In genomic region chr9:93177676-93178075, GRCh38 we compare ENCODE assay signal across 26 cellular contexts. TPM values are rescaled to one million over a fixed set of nuclear protein-coding genes. Genes with fewer than 3 reads are reported as not detected.
DNase-seq lines count a peak whose midpoint lies in the region; ATAC-seq and TF ChIP-seq lines count a peak whose summit lies in the region.
"Had no signal": no experiment of that assay in that cellular context is flagged by ENCODE, and none has a peak within 500 bp of the region (broad histone marks: within the 10 kb centered on the region; RNA-seq: fewer than 3 reads in every experiment).

No MANE protein-coding gene starts in this region.

- intact Hi-C loops in spleen (cut with DNase I; ENCODE audit: low total_unique reads) = no loop called here

- no peak for TF ChIP-seq CTCF in fibroblast of villous mesenchyme (IDR thresholded peaks at IDR 0.05; ENCODE audit: insufficient read depth, low read depth, low read length)
- TF ChIP-seq CTCF in spleen (IDR thresholded peaks at IDR 0.05 in 8 of 11, conservative IDR thresholded peaks at IDR 0.05 in 3 of 11) = no peak

- peak overlapping the region; percentile 1 to 76 (median 60) for H3K27ac ChIP-seq in spleen
- H3K27ac ChIP-seq: 22Rv1, GM23248, PC-9, SJSA1 had no signal

- H3K9me3 ChIP-seq in spleen = no peaks in the 10 kb centered on the region
- H3K9me3 ChIP-seq: SJSA1 had no signal

- DNase-seq in NCI-H82 (lab: John Stamatoyannopoulos, UW) (peak; percentile 13), NCI-H82 treated with DMSO at 0.1 percent for 48 hours (lab: John Stamatoyannopoulos, UW; ENCODE audit: unreplicated experiment) (no peak), fibroblast of villous mesenchyme (ENCODE audit: low read depth) (peak; percentile 33), spleen (no peak), NK-92 (lab: John Stamatoyannopoulos, UW; ENCODE audit: unreplicated experiment) (no peak)
- DNase-seq: CD8-positive, alpha-beta memory T cell; DMS153; DND-41; GM23248; H7; NCI-H1048; NCI-H1417 treated with DMSO at 0.1 percent for 48 hours; NCI-H1694 treated with DMSO at 0.1 percent for 48 hours; NCI-H2081; NCI-H226; NCI-H510A treated with DMSO at 0.1 percent for 48 hours; NCI-H748 treated with DMSO at 0.1 percent for 48 hours; PC-9; Right ventricle myocardium superior had no signal

- H3K4me3 ChIP-seq in fibroblast of villous mesenchyme (ENCODE audit: low read depth, low read length) (no peak overlapping the region), spleen (no peak overlapping the region)
- H3K4me3 ChIP-seq: GM23248, PC-9, SJSA1 had no signal

- no peaks in the 10 kb centered on the region for H3K36me3 ChIP-seq in spleen
- H3K36me3 ChIP-seq: SJSA1 had no signal

- TF ChIP-seq POLR2A in spleen (IDR thresholded peaks at IDR 0.05) = no peak

- H3K27me3 ChIP-seq in spleen (replicated peaks in 1 of 7) = peaks cover 0 to 36% (median 5%) of the 10 kb centered on the region in 7 donors

- ATAC-seq in SK-N-SH treated with all-trans-retinoic acid at 6 μM for 48 hours (peak; percentile 25; the same call in 1 of the 3 replicates), GM19035 (IDR thresholded peaks at IDR 0.05; ENCODE audit: unreplicated experiment) (no peak)

- WGBS in spleen, 5 donors = 68 to 85% (median 80%) methylated on average over 6 of the region's 6 CpGs

- H3K4me1 ChIP-seq in spleen = peaks cover 0 to 38% (median 18%) of the 10 kb centered on the region in 6 donors
- H3K4me1 ChIP-seq: SJSA1 had no signal

TF ChIP-seq in SK-N-SH treated with all-trans-retinoic acid at 6 μM for 48 hours, 23 proteins besides CTCF, POLR2A, EP300 and RAD21:
- no peak for TF ChIP-seq ZC3H10 (CRISPR knock-in tag; IDR thresholded peaks at IDR 0.05)
- no peak for TF ChIP-seq CSDC2 (CRISPR knock-in tag; IDR thresholded peaks at IDR 0.05)
- TF ChIP-seq POU6F1 (CRISPR knock-in tag; IDR thresholded peaks at IDR 0.05; ENCODE audit: borderline replicate concordance, low read depth) = no peak
- TF ChIP-seq PATZ1 (CRISPR knock-in tag; IDR thresholded peaks at IDR 0.05; ENCODE audit: borderline replicate concordance) = no peak
- no peak for TF ChIP-seq ZFP30 (CRISPR knock-in tag; IDR thresholded peaks at IDR 0.05)
- peak; percentile 20; the same call in 1 of the 2 replicates for TF ChIP-seq ZNF70 (CRISPR knock-in tag; IDR thresholded peaks at IDR 0.05)
- TF ChIP-seq ZNF8 (CRISPR knock-in tag; IDR thresholded peaks at IDR 0.05) = no peak
- no peak for TF ChIP-seq BACH2 (CRISPR knock-in tag; IDR thresholded peaks at IDR 0.05; ENCODE audit: borderline replicate concordance)
- no peak for TF ChIP-seq PPARA (CRISPR knock-in tag; IDR thresholded peaks at IDR 0.05; ENCODE audit: borderline replicate concordance)
- no peak for TF ChIP-seq ESRRG (CRISPR knock-in tag; IDR thresholded peaks at IDR 0.05)
- TF ChIP-seq TCF4 (CRISPR knock-in tag; IDR thresholded peaks at IDR 0.05; ENCODE audit: borderline replicate concordance) = peak; percentile 90
- no peak for TF ChIP-seq GLIS3 (CRISPR knock-in tag; IDR thresholded peaks at IDR 0.05)
- no peak for TF ChIP-seq TOX (CRISPR knock-in tag; IDR thresholded peaks at IDR 0.05; ENCODE audit: borderline replicate concordance)

RNA-seq across cellular contexts. Expression of gene WNK2, which starts 6.3 kb away (rescaled TPM):
- total RNA-seq in fibroblast of villous mesenchyme (not detected in 2 replicates), spleen (10 to 100 TPM in 3 of 7 donors, 1 to 10 TPM in 4; 4.7 to 20.0 (median 9.1) TPM)
- polyA plus RNA-seq in spleen = 1 to 10 TPM; 1.8 to 5.9 (median 1.9) TPM
- total RNA-seq: B cell, GM23248, RPMI7951, SJSA1 had no signal
- polyA plus RNA-seq: CD14-positive monocyte; CD8-positive, alpha-beta memory T cell; GM23248 had no signal

RNA-seq across cellular contexts. Expression of gene NINJ1, which starts 43.6 kb away (rescaled TPM):
- total RNA-seq in fibroblast of villous mesenchyme (30.3 and 33.7 TPM in 2 replicates), spleen (100 to 1,000 TPM in 6 of 7 donors, 10 to 100 TPM in 1; 75.0 to 142 (median 113) TPM)
- polyA plus RNA-seq in spleen = 10 to 100 TPM; 26.5 to 68.9 (median 50.4) TPM

Comparison
In these comparisons a context has a peak if more than half of its experiments do, and no peak if none do; other contexts are left out.
1. DNase-seq: peak in NCI-H82 (single experiment) and fibroblast of villous mesenchyme (single experiment); none in NCI-H82 treated with DMSO at 0.1 percent for 48 hours (single experiment), spleen (single experiment) and NK-92 (single experiment).